In genomic region chr12:49019435-49020317, GRCh38 we compare ENCODE assay signal across 8 cellular contexts. TPM values are rescaled to one million over a fixed set of nuclear protein-coding genes. Genes with fewer than 3 reads are reported as not detected.
DNase-seq lines count a peak whose midpoint lies in the region; ATAC-seq and TF ChIP-seq lines count a peak whose summit lies in the region.

No MANE protein-coding gene starts in this region.

- no peaks in the 10 kb centered on the region for H3K9me3 ChIP-seq in sigmoid colon

- peaks cover 0 to 29% (median 18%) of the 10 kb centered on the region in 4 donors for H3K4me1 ChIP-seq in sigmoid colon

- peak overlapping the region; percentile 89 to 95 (median 92) for H3K27ac ChIP-seq in sigmoid colon

- peak; percentile 34 for DNase-seq in activated gamma-delta T cell treated with Interleukin-2 at 50 U/mL for 16 hours
- DNase-seq in activated gamma-delta T cell (lab: John Stamatoyannopoulos, UW): no peak
- DNase-seq in NCI-H2227 (lab: John Stamatoyannopoulos, UW; ENCODE audit: unreplicated experiment): peak; percentile 28
- peak; percentile 34 for DNase-seq in activated CD8-positive, alpha-beta memory T cell treated with anti-CD3 and anti-CD28 coated beads, Interleukin-2, amount 50 U/mL, for 4 hours
- peak; percentile 38 for DNase-seq in fibroblast of pulmonary artery (ENCODE audit: low read depth)
- DNase-seq in sigmoid colon: no peak

- no peak for TF ChIP-seq POLR2A in sigmoid colon (IDR thresholded peaks at IDR 0.05)

- H3K27me3 ChIP-seq in sigmoid colon: no peaks in the 10 kb centered on the region

- H3K4me3 ChIP-seq in fibroblast of pulmonary artery (replicated peaks; ENCODE audit: low read depth, low read length) (no peak overlapping the region), sigmoid colon (peak overlapping the region in 3 of 4 donors; percentile 77 to 95 (median 87))

- peaks cover 29 to 42% (median 32%) of the 10 kb centered on the region in 4 donors for H3K36me3 ChIP-seq in sigmoid colon

- no peak for TF ChIP-seq EP300 in sigmoid colon (IDR thresholded peaks at IDR 0.05)

- 56 to 74% methylated on average over 9 of the region's 9 CpGs for WGBS in sigmoid colon, 2 donors

- peak; percentile 43 for TF ChIP-seq CTCF in fibroblast of pulmonary artery (IDR thresholded peaks at IDR 0.05; ENCODE audit: low read length, missing control alignments)
- TF ChIP-seq CTCF in sigmoid colon (IDR thresholded peaks at IDR 0.05): no peak

- ATAC-seq in HG02588 (IDR thresholded peaks at IDR 0.05; ENCODE audit: unreplicated experiment) (no peak), HG02763 (IDR thresholded peaks at IDR 0.05; ENCODE audit: unreplicated experiment) (no peak)

- intact Hi-C loops in sigmoid colon (cut with DNase I): loop anchor here (10.0 kb wide), 1 partner anchor 305 kb away; the partner anchor contains the start of gene CCNT1

RNA-seq across cellular contexts. Expression of gene PRKAG1, which starts 1.1 kb away (rescaled TPM):
- 10 to 100 TPM; 49.6 to 71.3 (median 60.0) TPM for total RNA-seq in sigmoid colon
- polyA plus RNA-seq in sigmoid colon: 10 to 100 TPM; 48.6 to 71.2 (median 61.3) TPM

RNA-seq across cellular contexts. Expression of gene DDN, which starts 20.5 kb away (rescaled TPM):
- under 1 TPM in 1 of 4 donors, not detected in 3; 0.14 TPM for total RNA-seq in sigmoid colon
- under 1 TPM in 2 of 3 donors, not detected in 1; 0.60 to 0.69 TPM for polyA plus RNA-seq in sigmoid colon

RNA-seq across cellular contexts. Expression of gene KMT2D, which starts 40.9 kb away (rescaled TPM):
- 10 to 100 TPM; 18.2 to 52.9 (median 30.6) TPM for total RNA-seq in sigmoid colon
- 10 to 100 TPM in 2 of 3 donors, 1 to 10 TPM in 1; 1.8 to 61.8 (median 10.2) TPM for polyA plus RNA-seq in sigmoid colon

RNA-seq across cellular contexts. Expression of gene WNT1, which starts 41.6 kb away (rescaled TPM):
- not detected for total RNA-seq in sigmoid colon
- under 1 TPM in 1 of 3 donors, not detected in 2; 0.10 TPM for polyA plus RNA-seq in sigmoid colon

RNA-seq across cellular contexts. Expression of gene WNT10B, which starts 48.1 kb away (rescaled TPM):
- total RNA-seq in sigmoid colon: under 1 TPM in 3 of 4 donors, not detected in 1; 0.28 to 0.49 (median 0.36) TPM
- polyA plus RNA-seq in sigmoid colon: 1 to 10 TPM in 1 of 3 donors, not detected in 2; 1.0 TPM

Comparison
In these comparisons a context has a peak if more than half of its experiments do, and no peak if none do; other contexts are left out.
1. DNase-seq: peak in activated gamma-delta T cell treated with Interleukin-2 at 50 U/mL for 16 hours (single experiment), NCI-H2227 (single experiment), activated CD8-positive, alpha-beta memory T cell treated with anti-CD3 and anti-CD28 coated beads, Interleukin-2, amount 50 U/mL, for 4 hours (single experiment) and fibroblast of pulmonary artery (single experiment); none in activated gamma-delta T cell (single experiment) and sigmoid colon (single experiment).